In genomic region chr17:4014148-4014927, GRCh38 we compare ENCODE assay signal across 1 cellular context.
TF ChIP-seq lines count a peak whose summit lies in the region.

No MANE protein-coding gene starts in this region.

TF ChIP-seq in HepG2, 621 proteins besides CTCF, POLR2A, EP300 and RAD21 (continued from another document and continues in another):
- TF ChIP-seq, protein P1, sequence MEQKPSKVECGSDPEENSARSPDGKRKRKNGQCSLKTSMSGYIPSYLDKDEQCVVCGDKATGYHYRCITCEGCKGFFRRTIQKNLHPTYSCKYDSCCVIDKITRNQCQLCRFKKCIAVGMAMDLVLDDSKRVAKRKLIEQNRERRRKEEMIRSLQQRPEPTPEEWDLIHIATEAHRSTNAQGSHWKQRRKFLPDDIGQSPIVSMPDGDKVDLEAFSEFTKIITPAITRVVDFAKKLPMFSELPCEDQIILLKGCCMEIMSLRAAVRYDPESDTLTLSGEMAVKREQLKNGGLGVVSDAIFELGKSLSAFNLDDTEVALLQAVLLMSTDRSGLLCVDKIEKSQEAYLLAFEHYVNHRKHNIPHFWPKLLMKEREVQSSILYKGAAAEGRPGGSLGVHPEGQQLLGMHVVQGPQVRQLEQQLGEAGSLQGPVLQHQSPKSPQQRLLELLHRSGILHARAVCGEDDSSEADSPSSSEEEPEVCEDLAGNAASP (CRISPR knock-in tag; IDR thresholded peaks at IDR 0.05; ENCODE audit: borderline replicate concordance), result no peak; the same call in 1 of the 2 replicates
- TF ChIP-seq YEATS4 (CRISPR knock-in tag; IDR thresholded peaks at IDR 0.05; ENCODE audit: borderline replicate concordance), result peak; percentile 60; the same call in 1 of the 2 replicates
- TF ChIP-seq ZNF510 (CRISPR knock-in tag; IDR thresholded peaks at IDR 0.05; ENCODE audit: low read depth), result no peak
- TF ChIP-seq ZNF253 (CRISPR knock-in tag; IDR thresholded peaks at IDR 0.05; ENCODE audit: borderline replicate concordance), result no peak
- peak; percentile 54; the same call in 1 of the 2 replicates for TF ChIP-seq TFE3 (CRISPR knock-in tag; IDR thresholded peaks at IDR 0.05)
- TF ChIP-seq, protein P2, sequence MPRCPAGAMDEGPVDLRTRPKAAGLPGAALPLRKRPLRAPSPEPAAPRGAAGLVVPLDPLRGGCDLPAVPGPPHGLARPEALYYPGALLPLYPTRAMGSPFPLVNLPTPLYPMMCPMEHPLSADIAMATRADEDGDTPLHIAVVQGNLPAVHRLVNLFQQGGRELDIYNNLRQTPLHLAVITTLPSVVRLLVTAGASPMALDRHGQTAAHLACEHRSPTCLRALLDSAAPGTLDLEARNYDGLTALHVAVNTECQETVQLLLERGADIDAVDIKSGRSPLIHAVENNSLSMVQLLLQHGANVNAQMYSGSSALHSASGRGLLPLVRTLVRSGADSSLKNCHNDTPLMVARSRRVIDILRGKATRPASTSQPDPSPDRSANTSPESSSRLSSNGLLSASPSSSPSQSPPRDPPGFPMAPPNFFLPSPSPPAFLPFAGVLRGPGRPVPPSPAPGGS (CRISPR knock-in tag; IDR thresholded peaks at IDR 0.05), result 0 out of 2 replicates have a peak, but pooled peaks have one; percentile 23
- TF ChIP-seq ETV5 (CRISPR knock-in tag; IDR thresholded peaks at IDR 0.05; ENCODE audit: borderline replicate concordance), result no peak
- TF ChIP-seq HNF4G (IDR thresholded peaks at IDR 0.05; ENCODE audit: borderline replicate concordance, low read depth, low read length), result peak; percentile 89
- peak; percentile 89; the same call in 1 of the 2 replicates for TF ChIP-seq HNF4G (CRISPR knock-in tag; IDR thresholded peaks at IDR 0.05; ENCODE audit: borderline replicate concordance, low read depth)
- peak; percentile 95 for TF ChIP-seq PHF5A (CRISPR knock-in tag; IDR thresholded peaks at IDR 0.05; ENCODE audit: low read depth, unreplicated experiment)
- TF ChIP-seq ZNF143 (CRISPR knock-in tag; IDR thresholded peaks at IDR 0.05), result no peak
- no peak for TF ChIP-seq HDAC6 (IDR thresholded peaks at IDR 0.05; ENCODE audit: low read depth, low read length)
- TF ChIP-seq PPARG (CRISPR knock-in tag; conservative IDR thresholded peaks at IDR 0.05), result peak; percentile 74
- TF ChIP-seq, protein P3, sequence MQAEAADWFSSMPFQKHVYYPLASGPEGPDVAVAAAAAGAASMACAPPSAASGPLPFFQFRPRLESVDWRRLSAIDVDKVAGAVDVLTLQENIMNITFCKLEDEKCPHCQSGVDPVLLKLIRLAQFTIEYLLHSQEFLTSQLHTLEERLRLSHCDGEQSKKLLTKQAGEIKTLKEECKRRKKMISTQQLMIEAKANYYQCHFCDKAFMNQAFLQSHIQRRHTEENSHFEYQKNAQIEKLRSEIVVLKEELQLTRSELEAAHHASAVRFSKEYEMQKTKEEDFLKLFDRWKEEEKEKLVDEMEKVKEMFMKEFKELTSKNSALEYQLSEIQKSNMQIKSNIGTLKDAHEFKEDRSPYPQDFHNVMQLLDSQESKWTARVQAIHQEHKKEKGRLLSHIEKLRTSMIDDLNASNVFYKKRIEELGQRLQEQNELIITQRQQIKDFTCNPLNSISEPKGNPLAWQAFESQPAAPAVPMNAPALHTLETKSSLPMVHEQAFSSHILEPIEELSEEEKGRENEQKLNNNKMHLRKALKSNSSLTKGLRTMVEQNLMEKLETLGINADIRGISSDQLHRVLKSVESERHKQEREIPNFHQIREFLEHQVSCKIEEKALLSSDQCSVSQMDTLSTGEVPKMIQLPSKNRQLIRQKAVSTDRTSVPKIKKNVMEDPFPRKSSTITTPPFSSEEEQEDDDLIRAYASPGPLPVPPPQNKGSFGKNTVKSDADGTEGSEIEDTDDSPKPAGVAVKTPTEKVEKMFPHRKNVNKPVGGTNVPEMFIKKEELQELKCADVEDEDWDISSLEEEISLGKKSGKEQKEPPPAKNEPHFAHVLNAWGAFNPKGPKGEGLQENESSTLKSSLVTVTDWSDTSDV (CRISPR knock-in tag; IDR thresholded peaks at IDR 0.05), result no peak
- TF ChIP-seq CREB1 (IDR thresholded peaks at IDR 0.05), result no peak
- TF ChIP-seq CREB1 (CRISPR knock-in tag; IDR thresholded peaks at IDR 0.05), result no peak
- TF ChIP-seq, protein P4, sequence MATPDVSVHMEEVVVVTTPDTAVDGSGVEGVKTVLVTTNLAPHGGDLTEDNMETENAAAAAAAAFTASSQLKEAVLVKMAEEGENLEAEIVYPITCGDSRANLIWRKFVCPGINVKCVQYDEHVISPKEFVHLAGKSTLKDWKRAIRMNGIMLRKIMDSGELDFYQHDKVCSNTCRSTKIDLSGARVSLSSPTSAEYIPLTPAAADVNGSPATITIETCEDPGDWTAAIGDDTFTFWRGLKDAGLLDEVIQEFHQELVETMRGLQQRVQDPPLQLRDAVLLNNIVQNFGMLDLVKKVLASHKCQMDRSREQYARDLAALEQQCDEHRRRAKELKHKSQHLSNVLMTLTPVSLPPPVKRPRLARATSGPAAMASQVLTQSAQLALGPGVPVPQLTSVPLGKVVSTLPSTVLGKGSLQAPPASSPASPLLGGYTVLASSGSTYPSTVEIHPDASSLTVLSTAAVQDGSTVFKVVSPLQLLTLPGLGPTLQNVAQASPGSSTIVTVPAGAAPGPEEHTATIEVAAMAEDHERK (CRISPR knock-in tag; IDR thresholded peaks at IDR 0.05; ENCODE audit: low read depth), result no peak
- TF ChIP-seq ZGPAT (CRISPR knock-in tag; IDR thresholded peaks at IDR 0.05), result peak; percentile 57
- TF ChIP-seq ZKSCAN5 (CRISPR knock-in tag; IDR thresholded peaks at IDR 0.05), result no peak
- TF ChIP-seq TOE1 (CRISPR knock-in tag; IDR thresholded peaks at IDR 0.05), result 0 out of 2 replicates have a peak, but pooled peaks have one; percentile 70
- TF ChIP-seq, protein P5, sequence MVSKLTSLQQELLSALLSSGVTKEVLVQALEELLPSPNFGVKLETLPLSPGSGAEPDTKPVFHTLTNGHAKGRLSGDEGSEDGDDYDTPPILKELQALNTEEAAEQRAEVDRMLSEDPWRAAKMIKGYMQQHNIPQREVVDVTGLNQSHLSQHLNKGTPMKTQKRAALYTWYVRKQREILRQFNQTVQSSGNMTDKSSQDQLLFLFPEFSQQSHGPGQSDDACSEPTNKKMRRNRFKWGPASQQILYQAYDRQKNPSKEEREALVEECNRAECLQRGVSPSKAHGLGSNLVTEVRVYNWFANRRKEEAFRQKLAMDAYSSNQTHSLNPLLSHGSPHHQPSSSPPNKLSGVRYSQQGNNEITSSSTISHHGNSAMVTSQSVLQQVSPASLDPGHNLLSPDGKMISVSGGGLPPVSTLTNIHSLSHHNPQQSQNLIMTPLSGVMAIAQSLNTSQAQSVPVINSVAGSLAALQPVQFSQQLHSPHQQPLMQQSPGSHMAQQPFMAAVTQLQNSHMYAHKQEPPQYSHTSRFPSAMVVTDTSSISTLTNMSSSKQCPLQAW (CRISPR knock-in tag; IDR thresholded peaks at IDR 0.05), result peak; percentile 78
- TF ChIP-seq NONO (IDR thresholded peaks at IDR 0.05), result no peak
- peak; percentile 69; the same call in 1 of the 2 replicates for TF ChIP-seq NONO (CRISPR knock-in tag; conservative IDR thresholded peaks at IDR 0.05)
- no peak for TF ChIP-seq ZNF580 (CRISPR knock-in tag; IDR thresholded peaks at IDR 0.05; ENCODE audit: borderline replicate concordance, low read depth)
- TF ChIP-seq ZNF138 (CRISPR knock-in tag; IDR thresholded peaks at IDR 0.05; ENCODE audit: low read depth), result 0 out of 2 replicates have a peak, but pooled peaks have one; percentile 29
- TF ChIP-seq ZNF770 (CRISPR knock-in tag; IDR thresholded peaks at IDR 0.05), result peak; percentile 81
- 0 out of 2 replicates have a peak, but pooled peaks have one; percentile 66 for TF ChIP-seq ZNF747 (CRISPR knock-in tag; IDR thresholded peaks at IDR 0.05; ENCODE audit: borderline replicate concordance)
- 0 out of 2 replicates have a peak, but pooled peaks have one; percentile 46 for TF ChIP-seq ZNF546 (CRISPR knock-in tag; conservative IDR thresholded peaks at IDR 0.05)
- no peak for TF ChIP-seq CCAR2 (optimal IDR thresholded peaks at IDR 0.05; ENCODE audit: low read depth, low read length)
- TF ChIP-seq ZBTB46 (CRISPR knock-in tag; IDR thresholded peaks at IDR 0.05; ENCODE audit: borderline replicate concordance), result no peak
- TF ChIP-seq RFX5 (IDR thresholded peaks at IDR 0.05; ENCODE audit: low read depth, low read length), result no peak
- TF ChIP-seq ZNF703 (CRISPR knock-in tag; IDR thresholded peaks at IDR 0.05; ENCODE audit: borderline replicate concordance), result no peak
- TF ChIP-seq, protein P6, sequence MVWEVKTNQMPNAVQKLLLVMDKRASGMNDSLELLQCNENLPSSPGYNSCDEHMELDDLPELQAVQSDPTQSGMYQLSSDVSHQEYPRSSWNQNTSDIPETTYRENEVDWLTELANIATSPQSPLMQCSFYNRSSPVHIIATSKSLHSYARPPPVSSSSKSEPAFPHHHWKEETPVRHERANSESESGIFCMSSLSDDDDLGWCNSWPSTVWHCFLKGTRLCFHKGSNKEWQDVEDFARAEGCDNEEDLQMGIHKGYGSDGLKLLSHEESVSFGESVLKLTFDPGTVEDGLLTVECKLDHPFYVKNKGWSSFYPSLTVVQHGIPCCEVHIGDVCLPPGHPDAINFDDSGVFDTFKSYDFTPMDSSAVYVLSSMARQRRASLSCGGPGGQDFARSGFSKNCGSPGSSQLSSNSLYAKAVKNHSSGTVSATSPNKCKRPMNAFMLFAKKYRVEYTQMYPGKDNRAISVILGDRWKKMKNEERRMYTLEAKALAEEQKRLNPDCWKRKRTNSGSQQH (CRISPR knock-in tag; IDR thresholded peaks at IDR 0.05; ENCODE audit: low read depth), result no peak
- TF ChIP-seq ZNF296 (CRISPR knock-in tag; conservative IDR thresholded peaks at IDR 0.05), result no peak
- TF ChIP-seq HOMEZ (CRISPR knock-in tag; IDR thresholded peaks at IDR 0.05; ENCODE audit: low read depth), result peak; percentile 58; the same call in 1 of the 2 replicates
- peak; percentile 71; the same call in 1 of the 2 replicates for TF ChIP-seq ESRRA (CRISPR knock-in tag; IDR thresholded peaks at IDR 0.05; ENCODE audit: low read depth)
- no peak for TF ChIP-seq HOXD1 (CRISPR knock-in tag; IDR thresholded peaks at IDR 0.05)
- no peak for TF ChIP-seq CHD2 (IDR thresholded peaks at IDR 0.05; ENCODE audit: low read depth, low read length)
- TF ChIP-seq HES4 (CRISPR knock-in tag; IDR thresholded peaks at IDR 0.05; ENCODE audit: borderline replicate concordance), result no peak
- TF ChIP-seq NCOR1 (IDR thresholded peaks at IDR 0.05; ENCODE audit: borderline replicate concordance, low read length), result peak; percentile 79; the same call in 1 of the 2 replicates
- TF ChIP-seq PHF20 (CRISPR knock-in tag; IDR thresholded peaks at IDR 0.05), result peak; percentile 49; the same call in 1 of the 2 replicates
